ENCODE assay signal across 9 cellular contexts in genomic region chr7:143372070-143372469, GRCh38. TPM values are rescaled to one million over a fixed set of nuclear protein-coding genes. Genes with fewer than 3 reads are reported as not detected.
A peak's percentile ranks its signal among the peaks of the same experiment; 100 is the strongest.
DNase-seq lines count a peak whose midpoint lies in the region; ATAC-seq and TF ChIP-seq lines count a peak whose summit lies in the region.
"Had no signal": no experiment of that assay in that cellular context is flagged by ENCODE, and none has a peak within 500 bp of the region (broad histone marks: within the 10 kb centered on the region; RNA-seq: fewer than 3 reads in every experiment).

No MANE protein-coding gene starts in this region.

- DNase-seq in activated CD8-positive, alpha-beta memory T cell treated with anti-CD3 and anti-CD28 coated beads, Interleukin-2, amount 10 ng/mL, durations not matched to agents 7 days and 5 days, result peak; percentile 67
- no peak for DNase-seq in activated CD8-positive, alpha-beta memory T cell treated with anti-CD3 and anti-CD28 coated beads, Interleukin-2, amount 50 U/mL, for 48 hours
- DNase-seq in activated CD4-positive, alpha-beta T cell treated with anti-CD3 and anti-CD28 coated beads for 48 hours, result peak; percentile 74
- DNase-seq in esophagus squamous epithelium (lab: John Stamatoyannopoulos, UW) (no peak), spleen (peak; percentile 80), NCI-H187 (lab: John Stamatoyannopoulos, UW) (no peak), smooth muscle cell (lab: John Stamatoyannopoulos, UW; ENCODE audit: unreplicated experiment) (no peak)

- no peaks in the 10 kb centered on the region for H4K20me1 ChIP-seq in smooth muscle cell (ENCODE audit: low read depth)

- CTCF ChIA-PET in activated CD8-positive, alpha-beta memory T cell treated with anti-CD3 and anti-CD28 coated beads, Interleukin-2, amount 10 ng/mL, durations not matched to agents 7 days and 5 days (lab: Charles Lee), result interaction anchor here (0.6 to 4.9 kb wide), 13 partner anchors 8 to 132 kb away, joined by 3 to 32 read pairs (median 4); partner anchors contain the start of gene ZYX

- H2AFZ ChIP-seq in smooth muscle cell (ENCODE audit: low read depth), result no peak overlapping the region

- no peaks in the 10 kb centered on the region for H3K9me3 Mint-ChIP-seq in activated CD8-positive, alpha-beta memory T cell treated with anti-CD3 and anti-CD28 coated beads, Interleukin-2, amount 10 ng/mL, durations not matched to agents 7 days and 5 days (ENCODE audit: low read depth)

- no peaks in the 10 kb centered on the region for H3K79me2 ChIP-seq in smooth muscle cell (ENCODE audit: low read depth)

- TF ChIP-seq CTCF in esophagus squamous epithelium (IDR thresholded peaks at IDR 0.05) (peak in 3 of 6 experiments; percentile 13 to 54 (median 38)), spleen (IDR thresholded peaks at IDR 0.05 in 8 of 11, conservative IDR thresholded peaks at IDR 0.05 in 3 of 11) (peak in 3 of 11 experiments; percentile 12 to 37 (median 33)), smooth muscle cell (IDR thresholded peaks at IDR 0.05; ENCODE audit: borderline replicate concordance, insufficient read depth, poor library complexity, severe bottlenecking) (no peak)

- H3K4me1 ChIP-seq in esophagus squamous epithelium (peaks cover 4 to 29% (median 20%) of the 10 kb centered on the region in 3 donors), spleen (peaks cover 8 to 56% (median 44%) of the 10 kb centered on the region in 6 donors), smooth muscle cell (ENCODE audit: low read depth) (peaks cover 7% of the 10 kb centered on the region)

- H3K36me3 Mint-ChIP-seq in activated CD8-positive, alpha-beta memory T cell treated with anti-CD3 and anti-CD28 coated beads, Interleukin-2, amount 10 ng/mL, durations not matched to agents 7 days and 5 days, result no peaks in the 10 kb centered on the region

- intact Hi-C loops in esophagus squamous epithelium (cut with DNase I), result no loop called here
- intact Hi-C loops in spleen (cut with DNase I; ENCODE audit: low total_unique reads), result no loop called here

- H3F3A ChIP-seq in smooth muscle cell (ENCODE audit: low read depth), result no peaks in the 10 kb centered on the region

- peak overlapping the region; percentile 38 for H3K27ac Mint-ChIP-seq in activated CD8-positive, alpha-beta memory T cell treated with anti-CD3 and anti-CD28 coated beads, Interleukin-2, amount 10 ng/mL, durations not matched to agents 7 days and 5 days

- H3K9me3 ChIP-seq in esophagus squamous epithelium, result no peaks in the 10 kb centered on the region
- H3K9me3 ChIP-seq in spleen, result no peaks in the 10 kb centered on the region
- H3K9me3 ChIP-seq in smooth muscle cell (replicated peaks; ENCODE audit: low read depth), result no peaks in the 10 kb centered on the region

- no peaks in the 10 kb centered on the region for H3K27me3 Mint-ChIP-seq in activated CD8-positive, alpha-beta memory T cell treated with anti-CD3 and anti-CD28 coated beads, Interleukin-2, amount 10 ng/mL, durations not matched to agents 7 days and 5 days

- no peak overlapping the region for H3K4me2 ChIP-seq in smooth muscle cell

- no peak overlapping the region for H3K9ac ChIP-seq in smooth muscle cell (ENCODE audit: low read depth)

- H3K4me3 ChIP-seq in esophagus squamous epithelium, result no peak overlapping the region
- no peak overlapping the region for H3K4me3 ChIP-seq in spleen
- no peak overlapping the region for H3K4me3 ChIP-seq in smooth muscle cell

- H3K4me1 Mint-ChIP-seq in activated CD8-positive, alpha-beta memory T cell treated with anti-CD3 and anti-CD28 coated beads, Interleukin-2, amount 10 ng/mL, durations not matched to agents 7 days and 5 days, result peaks cover 50% of the 10 kb centered on the region

- WGBS in esophagus squamous epithelium, 2 donors, result 26 to 37% methylated on average over 4 of the region's 4 CpGs
- WGBS in spleen, 5 donors, result 13 to 23% (median 19%) methylated on average over 4 of the region's 4 CpGs
- 83% methylated on average over 4 of the region's 4 CpGs for WGBS in smooth muscle cell (ENCODE audit: low lambda C conversion rate)

- H3K4me3 Mint-ChIP-seq in activated CD8-positive, alpha-beta memory T cell treated with anti-CD3 and anti-CD28 coated beads, Interleukin-2, amount 10 ng/mL, durations not matched to agents 7 days and 5 days, result no peak overlapping the region

- TF ChIP-seq POLR2A in esophagus squamous epithelium (IDR thresholded peaks at IDR 0.05) (no peak), spleen (IDR thresholded peaks at IDR 0.05) (no peak)

- H3K27me3 ChIP-seq in esophagus squamous epithelium, result no peaks in the 10 kb centered on the region
- H3K27me3 ChIP-seq in spleen (replicated peaks in 1 of 7), result no peaks in the 10 kb centered on the region
- H3K27me3 ChIP-seq in smooth muscle cell (ENCODE audit: low read depth), result no peaks in the 10 kb centered on the region

- H3K36me3 ChIP-seq in esophagus squamous epithelium (no peaks in the 10 kb centered on the region), spleen (no peaks in the 10 kb centered on the region), smooth muscle cell (ENCODE audit: low read depth) (no peaks in the 10 kb centered on the region)

- peak; percentile 46 for ATAC-seq in activated CD8-positive, alpha-beta memory T cell treated with anti-CD3 and anti-CD28 coated beads, Interleukin-2, amount 10 ng/mL, durations not matched to agents 7 days and 5 days
- ATAC-seq in HG03457 (IDR thresholded peaks at IDR 0.05; ENCODE audit: unreplicated experiment), result no peak

- H3K27ac ChIP-seq in esophagus squamous epithelium (peak overlapping the region in 3 of 4 donors; percentile 39 to 66 (median 57)), spleen (peak overlapping the region in 6 of 8 donors; percentile 15 to 64 (median 42)), smooth muscle cell (ENCODE audit: low read depth) (no peak overlapping the region)
- H3K27ac ChIP-seq: C4-2B had no signal

RNA-seq across cellular contexts. Expression of gene ZYX, which starts 9.1 kb away (rescaled TPM):
- total RNA-seq in activated CD8-positive, alpha-beta memory T cell treated with anti-CD3 and anti-CD28 coated beads, Interleukin-2, amount 10 ng/mL, durations not matched to agents 7 days and 5 days, result 100 to 1,000 TPM; 173 to 212 TPM
- 10 to 100 TPM; 40.2 to 78.8 (median 68.6) TPM for total RNA-seq in esophagus squamous epithelium
- 100 to 1,000 TPM; 104 to 439 (median 211) TPM for total RNA-seq in spleen
- 10 to 100 TPM; 50.3 to 95.6 (median 53.6) TPM for polyA plus RNA-seq in spleen
- 52.2 and 71.1 TPM in 2 replicates for total RNA-seq in smooth muscle cell
- 322 and 354 TPM in 2 replicates for polyA plus RNA-seq in smooth muscle cell

RNA-seq across cellular contexts. Expression of gene FAM131B, which starts 9.6 kb away (rescaled TPM):
- 1 to 10 TPM; 2.3 to 2.6 TPM for total RNA-seq in activated CD8-positive, alpha-beta memory T cell treated with anti-CD3 and anti-CD28 coated beads, Interleukin-2, amount 10 ng/mL, durations not matched to agents 7 days and 5 days
- total RNA-seq in esophagus squamous epithelium, result under 1 TPM; 0.09 to 0.76 (median 0.46) TPM
- 1 to 10 TPM in 1 of 7 donors, under 1 TPM in 6; 0.20 to 1.4 (median 0.74) TPM for total RNA-seq in spleen
- under 1 TPM; 0.04 to 0.10 (median 0.09) TPM for polyA plus RNA-seq in spleen
- 0.09 and 0.31 TPM in 2 replicates for total RNA-seq in smooth muscle cell
- polyA plus RNA-seq in smooth muscle cell, result 0.03 TPM in 1 of 2 replicates, not detected in the other

RNA-seq across cellular contexts. Expression of gene EPHA1, which starts 36.6 kb away (rescaled TPM):
- total RNA-seq in activated CD8-positive, alpha-beta memory T cell treated with anti-CD3 and anti-CD28 coated beads, Interleukin-2, amount 10 ng/mL, durations not matched to agents 7 days and 5 days, result 1 to 10 TPM in 1 of 2 experiments, under 1 TPM in 1; 0.47 to 1.6 TPM
- total RNA-seq in esophagus squamous epithelium (100 to 1,000 TPM in 1 of 4 donors, 10 to 100 TPM in 3; 64.5 to 132 (median 77.4) TPM), spleen (1 to 10 TPM; 1.3 to 4.5 (median 3.8) TPM), smooth muscle cell (4.3 and 19.1 TPM in 2 replicates)
- polyA plus RNA-seq in spleen (1 to 10 TPM in 2 of 3 donors, under 1 TPM in 1; 0.80 to 1.5 (median 1.1) TPM), smooth muscle cell (8.7 and 23.6 TPM in 2 replicates)

RNA-seq across cellular contexts. Expression of gene CLCN1, which starts 56.2 kb away (rescaled TPM):
- total RNA-seq in activated CD8-positive, alpha-beta memory T cell treated with anti-CD3 and anti-CD28 coated beads, Interleukin-2, amount 10 ng/mL, durations not matched to agents 7 days and 5 days, result under 1 TPM; 0.09 TPM
- total RNA-seq in esophagus squamous epithelium (under 1 TPM in 3 of 4 donors, not detected in 1; under 0.01 to 0.91 (median 0.13) TPM), spleen (under 1 TPM in 4 of 7 donors, not detected in 3; 0.07 to 0.54 (median 0.26) TPM), smooth muscle cell (not detected in 2 replicates)
- polyA plus RNA-seq in spleen (under 1 TPM; 0.06 to 0.08 (median 0.07) TPM), smooth muscle cell (not detected in 2 replicates)

Comparison
In these comparisons a context has a peak if more than half of its experiments do, and no peak if none do; other contexts are left out.
1. DNase-seq: peak in activated CD8-positive, alpha-beta memory T cell treated with anti-CD3 and anti-CD28 coated beads, Interleukin-2, amount 10 ng/mL, durations not matched to agents 7 days and 5 days (single experiment), activated CD4-positive, alpha-beta T cell treated with anti-CD3 and anti-CD28 coated beads for 48 hours (single experiment) and spleen (single experiment); none in activated CD8-positive, alpha-beta memory T cell treated with anti-CD3 and anti-CD28 coated beads, Interleukin-2, amount 50 U/mL, for 48 hours (single experiment), esophagus squamous epithelium (single experiment), NCI-H187 (0 of 2) and smooth muscle cell (single experiment).